Comparison of ENCODE assay signal across 21 cellular contexts in the genomic region with DNA sequence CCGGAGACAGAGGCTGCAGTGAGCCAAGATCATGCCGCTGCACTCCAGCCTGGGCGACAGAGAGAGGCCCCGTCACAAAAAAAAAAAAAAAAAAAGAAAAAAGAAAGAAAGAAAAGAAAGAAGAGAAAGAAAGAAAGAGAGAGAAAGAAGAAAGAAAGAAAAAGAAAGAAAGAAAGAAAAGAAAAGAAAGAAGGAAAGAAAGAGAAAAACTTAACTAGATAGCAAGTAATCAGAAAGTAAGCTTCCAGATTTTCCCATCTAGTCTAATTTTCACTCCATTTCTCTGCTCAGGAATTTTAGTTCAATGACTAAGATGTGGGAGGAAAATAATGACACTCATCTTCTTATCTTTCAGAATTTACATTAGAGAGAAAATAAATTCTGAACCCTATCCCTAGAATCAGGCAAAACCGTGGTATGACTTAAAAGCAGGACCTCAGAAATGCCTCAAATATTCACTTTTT. TPM values are rescaled to one million over a fixed set of nuclear protein-coding genes. Genes with fewer than 3 reads are reported as not detected.
DNase-seq lines count a peak whose midpoint lies in the region; ATAC-seq and TF ChIP-seq lines count a peak whose summit lies in the region.
"Had no signal": no experiment of that assay in that cellular context is flagged by ENCODE, and none has a peak within 500 bp of the region (broad histone marks: within the 10 kb centered on the region; RNA-seq: fewer than 3 reads in every experiment).

No MANE protein-coding gene starts in this region.

- H2BK120ac ChIP-seq in mesenchymal stem cell (ENCODE audit: low read depth, low read length) = no peak overlapping the region

- H3K9me3 ChIP-seq in mesenchymal stem cell (ENCODE audit: control insufficient read depth, low read length) = no peaks in the 10 kb centered on the region
- H3K9me3 ChIP-seq: Peyer's patch had no signal

- H3K4me3 ChIP-seq in ACC112 (ENCODE audit: low read depth, low read length) (peak overlapping the region; percentile 94; the same call in 1 of the 2 replicates), brain microvascular endothelial cell (ENCODE audit: low read depth, low read length) (no peak overlapping the region), mesenchymal stem cell (ENCODE audit: insufficient read depth in 1 of 2, low read depth in 1 of 2, low read length in 2 of 2) (peak overlapping the region in 1 of 2 experiments; percentile 51)

- H2AK5ac ChIP-seq in mesenchymal stem cell (ENCODE audit: low read length, severe bottlenecking) = no peak overlapping the region

- in situ Hi-C loops in brain microvascular endothelial cell (cut with HindIII; ENCODE audit: low pct_ligation_motif_present, low sequenced_read_pairs) = no loop called here

- H2BK5ac ChIP-seq in mesenchymal stem cell (ENCODE audit: low read depth, low read length, poor library complexity, severe bottlenecking) = no peak overlapping the region

- H3K36me3 Mint-ChIP-seq in HFFc6 (ENCODE audit: low read depth) = peaks cover 24% of the 10 kb centered on the region
- H3K36me3 Mint-ChIP-seq in naive thymus-derived CD8-positive, alpha-beta T cell = peaks cover 0 to 11% (median 0%) of the 10 kb centered on the region in 3 donors
- H3K36me3 Mint-ChIP-seq: natural killer cell had no signal

- no peaks in the 10 kb centered on the region; the same call in 1 of the 2 replicates for H3K27me3 Mint-ChIP-seq in HFFc6 (ENCODE audit: insufficient read depth)
- H3K27me3 Mint-ChIP-seq in naive thymus-derived CD8-positive, alpha-beta T cell = no peaks in the 10 kb centered on the region
- H3K27me3 Mint-ChIP-seq: activated CD4-positive, alpha-beta T cell treated with anti-CD3 and anti-CD28 coated beads, Interleukin-2, amount 10 ng/mL, durations not matched to agents 24 days and 14 days; IgD-negative memory B cell had no signal

- no peak overlapping the region for H3K14ac ChIP-seq in mesenchymal stem cell (ENCODE audit: low read length in 2 of 2)

- H3K18ac ChIP-seq in mesenchymal stem cell (ENCODE audit: low read depth in 1 of 2, low read length in 2 of 2) = no peak overlapping the region

- no peaks in the 10 kb centered on the region for H3K9me3 Mint-ChIP-seq in HFFc6
- H3K9me3 Mint-ChIP-seq in naive thymus-derived CD8-positive, alpha-beta T cell = no peaks in the 10 kb centered on the region
- H3K9me3 Mint-ChIP-seq: activated CD4-positive, alpha-beta T cell treated with anti-CD3 and anti-CD28 coated beads, Interleukin-2, amount 10 ng/mL, durations not matched to agents 24 days and 14 days; activated T-cell treated with anti-CD3 and anti-CD28 coated beads, Interleukin-2, amount 50 U/mL, for 4 hours; IgD-negative memory B cell; natural killer cell had no signal

- H2BK12ac ChIP-seq in mesenchymal stem cell (ENCODE audit: low read length in 2 of 2) = no peak overlapping the region

- no peak overlapping the region for H3K27ac Mint-ChIP-seq in HFFc6
- H3K27ac Mint-ChIP-seq in naive thymus-derived CD8-positive, alpha-beta T cell = no peak overlapping the region
- H3K27ac Mint-ChIP-seq: activated CD4-positive, alpha-beta T cell treated with anti-CD3 and anti-CD28 coated beads, Interleukin-2, amount 10 ng/mL, durations not matched to agents 24 days and 14 days; IgD-negative memory B cell had no signal

- WGBS in mesenchymal stem cell = 92% methylated on average over 5 of the region's 5 CpGs

- H3K4me1 ChIP-seq in ACC112 (ENCODE audit: control insufficient read depth, insufficient read depth, low read length, unreplicated experiment) = peaks cover 42% of the 10 kb centered on the region
- peaks cover 18% of the 10 kb centered on the region for H3K4me1 ChIP-seq in mesenchymal stem cell (ENCODE audit: control insufficient read depth, insufficient read depth, low read depth, low read length)

- H3K36me3 ChIP-seq in ACC112 (ENCODE audit: insufficient read depth, low read length) (no peaks in the 10 kb centered on the region), brain microvascular endothelial cell (replicated peaks) (peaks cover 8% of the 10 kb centered on the region), mesenchymal stem cell (ENCODE audit: control insufficient read depth in 1 of 2, insufficient read depth in 2 of 2, low read depth in 1 of 2, low read length in 2 of 2) (peaks cover 5 to 6% of the 10 kb centered on the region in 2 experiments)
- H3K36me3 ChIP-seq: Peyer's patch had no signal

- H4K8ac ChIP-seq in mesenchymal stem cell (ENCODE audit: low read length) = no peak overlapping the region

- peak overlapping the region; percentile 64 for H3K4me3 Mint-ChIP-seq in HFFc6
- H3K4me3 Mint-ChIP-seq in naive thymus-derived CD8-positive, alpha-beta T cell = no peak overlapping the region
- H3K4me3 Mint-ChIP-seq: activated CD4-positive, alpha-beta T cell treated with anti-CD3 and anti-CD28 coated beads, Interleukin-2, amount 10 ng/mL, durations not matched to agents 24 days and 14 days; activated T-cell treated with anti-CD3 and anti-CD28 coated beads, Interleukin-2, amount 50 U/mL, for 4 hours; natural killer cell had no signal

- no peak overlapping the region for H3K23ac ChIP-seq in mesenchymal stem cell (ENCODE audit: low read length in 2 of 2)

- no peaks in the 10 kb centered on the region for H3K27me3 ChIP-seq in ACC112 (ENCODE audit: insufficient read depth, low read length)
- no peaks in the 10 kb centered on the region for H3K27me3 ChIP-seq in brain microvascular endothelial cell (replicated peaks)
- no peaks in the 10 kb centered on the region for H3K27me3 ChIP-seq in mesenchymal stem cell (ENCODE audit: control insufficient read depth in 1 of 2, insufficient read depth in 1 of 2, low read length in 2 of 2)
- H3K27me3 ChIP-seq: Peyer's patch had no signal

- ATAC-seq in GM18868 (IDR thresholded peaks at IDR 0.05; ENCODE audit: unreplicated experiment) (no peak), HG03135 (IDR thresholded peaks at IDR 0.05; ENCODE audit: unreplicated experiment) (no peak)
- no peak for ATAC-seq in naive thymus-derived CD8-positive, alpha-beta T cell
- ATAC-seq: activated T-cell treated with anti-CD3 and anti-CD28 coated beads, Interleukin-2, amount 50 U/mL, for 4 hours; left cardiac atrium; natural killer cell; sciatic nerve had no signal

- peak overlapping the region; percentile 49 for H3K9ac ChIP-seq in mesenchymal stem cell (ENCODE audit: low read length)

- TF ChIP-seq CTCF in HFFc6 (IDR thresholded peaks at IDR 0.05) (no peak), brain microvascular endothelial cell (IDR thresholded peaks at IDR 0.05; ENCODE audit: low read depth, low read length, missing control alignments) (no peak)

- POLR2A ChIA-PET in naive thymus-derived CD8-positive, alpha-beta T cell (lab: Charles Lee) = interaction anchor here (0.7 to 1.5 kb wide), 3 partner anchors 43 to 116 kb away, joined by 3 to 6 read pairs (median 3); no protein-coding TSS in a partner anchor

- H3K4ac ChIP-seq in mesenchymal stem cell (ENCODE audit: low read depth in 1 of 2, low read length in 2 of 2) = no peak overlapping the region

- H3K79me2 ChIP-seq in ACC112 (ENCODE audit: control insufficient read depth, insufficient read depth, low read length, unreplicated experiment) = peaks cover 82% of the 10 kb centered on the region

- H3K27ac ChIP-seq in ACC112 (ENCODE audit: low read depth, low read length) (peak overlapping the region; percentile 28), brain microvascular endothelial cell (peak overlapping the region; percentile 11), mesenchymal stem cell (ENCODE audit: low read length, poor library complexity, severe bottlenecking) (no peak overlapping the region)
- H3K27ac ChIP-seq: Peyer's patch had no signal

- DNase-seq in HFFc6 = peak; percentile 13
- DNase-seq in brain microvascular endothelial cell = no peak
- peak; percentile 35 for DNase-seq in mesenchymal stem cell
- DNase-seq in naive thymus-derived CD8-positive, alpha-beta T cell = no peak
- no peak for DNase-seq in NCI-H748 treated with DMSO at 0.1 percent for 48 hours (lab: John Stamatoyannopoulos, UW)
- DNase-seq: activated CD4-positive, alpha-beta T cell treated with anti-CD3 and anti-CD28 coated beads, Interleukin-2, amount 10 ng/mL, durations not matched to agents 24 days and 14 days; activated T-cell treated with anti-CD3 and anti-CD28 coated beads, Interleukin-2, amount 50 U/mL, for 4 hours; DMS79; effector memory CD4-positive, alpha-beta T cell; head of caudate nucleus; left cardiac atrium; natural killer cell; NCI-H1436 treated with DMSO at 0.1 percent for 48 hours; NCI-H510A; Peyer's patch; substantia nigra had no signal

- H2BK15ac ChIP-seq in mesenchymal stem cell (ENCODE audit: low read depth, poor library complexity, severe bottlenecking) = no peak overlapping the region

- H4K91ac ChIP-seq in mesenchymal stem cell (ENCODE audit: low read length) = no peak overlapping the region

- H2AFZ ChIP-seq in ACC112 (ENCODE audit: low read length, unreplicated experiment) (no peak overlapping the region), mesenchymal stem cell (ENCODE audit: low read depth, low read length) (no peak overlapping the region)

- no peaks in the 10 kb centered on the region for H3K79me1 ChIP-seq in mesenchymal stem cell (replicated peaks; ENCODE audit: low read length, poor library complexity, severe bottlenecking)

- H3K4me2 ChIP-seq in mesenchymal stem cell (ENCODE audit: low read length, poor library complexity, severe bottlenecking) = peak overlapping the region; percentile 47

- H3K4me1 Mint-ChIP-seq in HFFc6 (ENCODE audit: low read depth) = peaks cover 71% of the 10 kb centered on the region
- peaks cover 21 to 59% (median 54%) of the 10 kb centered on the region in 4 donors for H3K4me1 Mint-ChIP-seq in naive thymus-derived CD8-positive, alpha-beta T cell

RNA-seq across cellular contexts. Expression of a gene that starts 2.4 kb away (rescaled TPM):
- 100 to 1,000 TPM in 1 of 6 experiments, 10 to 100 TPM in 5; 74.6 to 106 (median 88.4) TPM for total RNA-seq in HFFc6 (2021; fragmentation: NEBNext Ultra II Directional; extraction: Animal tissue kit (Norgen Biotek cat#: 25700))
- polyA plus RNA-seq in mesenchymal stem cell (2013, experiment 1 of 2) = 49.1 TPM
- 47.3 TPM for polyA plus RNA-seq in mesenchymal stem cell (2013, experiment 2 of 2)
- total RNA-seq in naive thymus-derived CD8-positive, alpha-beta T cell = 10 to 100 TPM; 16.9 to 20.2 TPM
- polyA plus RNA-seq in naive thymus-derived CD8-positive, alpha-beta T cell = 10 to 100 TPM in 1 of 3 donors, 1 to 10 TPM in 2; 6.2 to 12.1 (median 7.6) TPM

RNA-seq across cellular contexts. Expression of a gene that starts 52.6 kb away (rescaled TPM):
- total RNA-seq in HFFc6 (2021; fragmentation: NEBNext Ultra II Directional; extraction: Animal tissue kit (Norgen Biotek cat#: 25700)) = 10 to 100 TPM; 60.8 to 76.4 (median 71.6) TPM
- polyA plus RNA-seq in mesenchymal stem cell (2013, experiment 1 of 2) = 107 TPM
- 109 TPM for polyA plus RNA-seq in mesenchymal stem cell (2013, experiment 2 of 2)
- total RNA-seq in naive thymus-derived CD8-positive, alpha-beta T cell = 10 to 100 TPM; 29.6 to 32.7 TPM
- 10 to 100 TPM; 78.6 to 96.9 (median 88.9) TPM for polyA plus RNA-seq in naive thymus-derived CD8-positive, alpha-beta T cell

Comparison
In these comparisons a context has a peak if more than half of its experiments do, and no peak if none do; other contexts are left out.
1. DNase-seq: peak in HFFc6 (single experiment) and mesenchymal stem cell (single experiment); none in brain microvascular endothelial cell (single experiment), naive thymus-derived CD8-positive, alpha-beta T cell (0 of 10) and NCI-H748 treated with DMSO at 0.1 percent for 48 hours (single experiment).